8 cellular contexts compared by ENCODE assay signal in genomic region chr1:31643976-31644559, GRCh38. TPM values are rescaled to one million over a fixed set of nuclear protein-coding genes. Genes with fewer than 3 reads are reported as not detected.
DNase-seq lines count a peak whose midpoint lies in the region; ATAC-seq, FAIRE-seq and TF ChIP-seq lines count a peak whose summit lies in the region.

No MANE protein-coding gene starts in this region.

- H3K9me3 Mint-ChIP-seq in T-helper 1 cell treated with Interleukin-12 subunit alpha and Interleukin-12 subunit beta and Interleukin-4 antibody, amounts not matched to agents 30 μg/mL and 1 μg/mL, for 36 hours: peaks cover 8% of the 10 kb centered on the region

- peaks cover 7% of the 10 kb centered on the region for H3K27me3 Mint-ChIP-seq in T-helper 1 cell treated with Interleukin-12 subunit alpha and Interleukin-12 subunit beta and Interleukin-4 antibody, amounts not matched to agents 30 μg/mL and 1 μg/mL, for 36 hours (ENCODE audit: low read depth)
- H3K27me3 Mint-ChIP-seq in T-helper 17 cell: no peaks in the 10 kb centered on the region

- no peaks in the 10 kb centered on the region for H3K36me3 ChIP-seq in small intestine (ENCODE audit: control insufficient read depth in 2 of 2, insufficient read depth in 2 of 2, low read length in 2 of 2)

- H3K4me1 ChIP-seq in small intestine (ENCODE audit: control insufficient read depth in 2 of 2, insufficient read depth in 1 of 2, low read depth in 1 of 2, low read length in 1 of 2): peaks cover 0 to 7% of the 10 kb centered on the region in 2 donors

- no peak for FAIRE-seq in small intestine (lab: Jason Lieb, UNC)

- H3K27me3 ChIP-seq in small intestine (ENCODE audit: control insufficient read depth in 2 of 2, insufficient read depth in 2 of 2, low read length in 2 of 2): no peaks in the 10 kb centered on the region

- whole genome bisulfite sequencing in small intestine, 3 donors: 1 to 4% (median 2%) methylated on average over 18 of the region's 18 CpGs

- peak overlapping the region; percentile 100 for H3K27ac Mint-ChIP-seq in T-helper 1 cell treated with Interleukin-12 subunit alpha and Interleukin-12 subunit beta and Interleukin-4 antibody, amounts not matched to agents 30 μg/mL and 1 μg/mL, for 36 hours
- H3K27ac Mint-ChIP-seq in T-helper 17 cell: peak overlapping the region; percentile 99

- H3K36me3 Mint-ChIP-seq in T-helper 1 cell treated with Interleukin-12 subunit alpha and Interleukin-12 subunit beta and Interleukin-4 antibody, amounts not matched to agents 30 μg/mL and 1 μg/mL, for 36 hours (ENCODE audit: low read depth): peaks cover 5% of the 10 kb centered on the region
- H3K36me3 Mint-ChIP-seq in T-helper 17 cell (ENCODE audit: low read depth): peaks cover 8% of the 10 kb centered on the region

- peak overlapping the region; percentile 91 to 94 for H3K4me3 ChIP-seq in foreskin fibroblast (ENCODE audit: low read depth in 1 of 2, low read length in 2 of 2)
- peak overlapping the region; percentile 80 to 87 for H3K4me3 ChIP-seq in small intestine (ENCODE audit: low read depth in 1 of 2, low read length in 2 of 2)

- peak overlapping the region; percentile 100 for H3K4me3 Mint-ChIP-seq in T-helper 1 cell treated with Interleukin-12 subunit alpha and Interleukin-12 subunit beta and Interleukin-4 antibody, amounts not matched to agents 30 μg/mL and 1 μg/mL, for 36 hours
- peak overlapping the region; percentile 97 for H3K4me3 Mint-ChIP-seq in T-helper 17 cell

- peaks cover 24% of the 10 kb centered on the region for H3K4me1 Mint-ChIP-seq in T-helper 1 cell treated with Interleukin-12 subunit alpha and Interleukin-12 subunit beta and Interleukin-4 antibody, amounts not matched to agents 30 μg/mL and 1 μg/mL, for 36 hours (ENCODE audit: low read depth)
- H3K4me1 Mint-ChIP-seq in T-helper 17 cell: peaks cover 24% of the 10 kb centered on the region

- TF ChIP-seq CTCF in foreskin fibroblast (IDR thresholded peaks at IDR 0.05; ENCODE audit: low read depth, low read length): no peak

- DNase-seq in T-helper 1 cell (no peak), T-helper 17 cell (no peak), foreskin fibroblast (no peak), small intestine (no peak), NCI-H748 (lab: John Stamatoyannopoulos, UW; ENCODE audit: unreplicated experiment) (no peak)
- DNase-seq in effector CD8-positive, alpha-beta T cell (lab: John Stamatoyannopoulos, UW): no peak

- peak overlapping the region; percentile 95 to 99 for H3K27ac ChIP-seq in small intestine (ENCODE audit: low read depth in 1 of 2, low read length in 1 of 2)

- peak; percentile 57 for ATAC-seq in T-helper 17 cell
- ATAC-seq in GM19452 (IDR thresholded peaks at IDR 0.05; ENCODE audit: unreplicated experiment): no peak

- H3K9me3 ChIP-seq in T-helper 17 cell (ENCODE audit: control insufficient read depth, low read length, poor library complexity, severe bottlenecking): no peaks in the 10 kb centered on the region
- H3K9me3 ChIP-seq in small intestine (ENCODE audit: control insufficient read depth, low read depth): no peaks in the 10 kb centered on the region

RNA-seq across cellular contexts. Expression of gene PEF1, which starts 0.6 kb away (rescaled TPM):
- 10 to 100 TPM; 44.0 to 47.6 TPM for total RNA-seq in T-helper 17 cell
- polyA plus RNA-seq in small intestine: 10 to 100 TPM; 55.5 to 72.2 (median 58.9) TPM

RNA-seq across cellular contexts. Expression of gene HCRTR1, which starts 26.6 kb away (rescaled TPM):
- not detected for total RNA-seq in T-helper 17 cell
- polyA plus RNA-seq in small intestine: under 1 TPM in 1 of 3 donors, not detected in 2; 0.06 TPM

RNA-seq across cellular contexts. Expression of gene COL16A1, which starts 59.7 kb away (rescaled TPM):
- not detected for total RNA-seq in T-helper 17 cell
- polyA plus RNA-seq in small intestine: 10 to 100 TPM; 12.3 to 18.1 (median 15.3) TPM
